In the genomic region with DNA sequence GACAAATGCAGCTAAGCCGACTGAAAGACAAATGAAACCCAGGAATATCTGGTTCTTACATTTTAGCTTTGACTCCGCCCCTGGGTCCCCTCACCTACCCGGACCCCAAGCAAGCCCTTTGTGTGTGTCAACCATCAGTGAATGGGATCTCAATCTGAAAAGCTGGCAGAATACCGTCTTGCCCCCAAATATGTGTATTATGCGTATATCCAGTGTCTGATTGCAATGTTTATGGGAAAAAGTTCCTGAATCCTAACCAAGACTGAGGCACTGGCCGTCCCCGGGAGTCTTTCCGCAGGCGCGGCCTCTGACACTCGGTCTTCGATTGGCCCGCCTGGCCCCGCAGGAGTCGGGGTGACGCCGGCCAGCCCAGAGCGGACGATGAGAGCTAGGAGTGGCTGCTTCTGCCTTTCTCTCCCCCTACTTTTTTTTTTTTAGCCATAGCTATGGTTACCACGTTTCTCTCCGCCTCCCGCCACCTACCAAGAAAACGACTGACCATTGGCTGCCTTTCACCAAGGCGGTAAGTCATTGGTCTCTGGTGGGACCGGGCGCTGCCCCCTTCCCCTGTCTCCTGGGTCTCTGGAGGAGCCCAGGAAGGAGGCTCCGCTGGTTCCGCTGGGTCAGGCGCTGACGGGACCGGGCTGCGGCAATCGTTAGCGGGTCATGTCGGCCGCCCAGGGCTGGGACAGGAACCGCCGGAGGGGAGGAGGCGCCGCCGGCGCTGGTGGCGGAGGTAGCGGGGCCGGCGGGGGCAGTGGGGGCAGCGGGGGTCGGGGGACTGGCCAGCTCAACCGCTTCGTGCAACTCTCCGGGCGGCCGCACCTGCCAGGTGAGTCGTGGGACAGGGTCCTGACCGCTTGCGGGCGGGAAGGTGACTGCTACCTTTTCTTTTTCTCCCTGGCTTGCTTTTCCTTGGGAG, we compare ENCODE assay signal across 8 cellular contexts. TPM values are rescaled to one million over a fixed set of nuclear protein-coding genes. Genes with fewer than 3 reads are reported as not detected.
DNase-seq lines count a peak whose midpoint lies in the region; ATAC-seq and TF ChIP-seq lines count a peak whose summit lies in the region.

A gene with protein sequence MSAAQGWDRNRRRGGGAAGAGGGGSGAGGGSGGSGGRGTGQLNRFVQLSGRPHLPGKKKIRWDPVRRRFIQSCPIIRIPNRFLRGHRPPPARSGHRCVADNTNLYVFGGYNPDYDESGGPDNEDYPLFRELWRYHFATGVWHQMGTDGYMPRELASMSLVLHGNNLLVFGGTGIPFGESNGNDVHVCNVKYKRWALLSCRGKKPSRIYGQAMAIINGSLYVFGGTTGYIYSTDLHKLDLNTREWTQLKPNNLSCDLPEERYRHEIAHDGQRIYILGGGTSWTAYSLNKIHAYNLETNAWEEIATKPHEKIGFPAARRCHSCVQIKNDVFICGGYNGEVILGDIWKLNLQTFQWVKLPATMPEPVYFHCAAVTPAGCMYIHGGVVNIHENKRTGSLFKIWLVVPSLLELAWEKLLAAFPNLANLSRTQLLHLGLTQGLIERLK (plus strand): TSS at position 557 of the 922 bp plus-strand sequence. CDS start 110 bp downstream, at position 667.

- peak; percentile 99 for ATAC-seq in HG02759 (IDR thresholded peaks at IDR 0.05; ENCODE audit: unreplicated experiment)

- 1% methylated on average over 38 to 57 of the region's 57 CpGs for WGBS in ovary, 3 donors
- 0 to 2% methylated on average over 30 of the region's 57 CpGs for WGBS in thyroid gland, 2 donors

- intact Hi-C loops in head of caudate nucleus (cut with DNase I) (loop anchor here (5.0 to 10.0 kb wide), 3 partner anchors 365 to 652 kb away; partner anchors contain the start of gene COPG2), ovary (cut with DNase I) (loop anchor here in 3 of 4 donors (5.0 to 10.0 kb wide), 3 partner anchors 422 to 665 kb away; partner anchors contain the start of genes KLF14 (in 1 of the 3) and MEST (in 1 of the 3)), thyroid gland (cut with DNase I) (loop anchor here (10.0 kb wide), 2 partner anchors 135 to 425 kb away; partner anchors contain the start of genes MEST, SSMEM1 and TMEM209)

- DNase-seq in GM12864 (ENCODE audit: low read depth) = peak; percentile 97
- DNase-seq in NCI-H1417 (lab: John Stamatoyannopoulos, UW) = peak; percentile 99 to 100 (median 99)
- peak; percentile 93 to 98 for DNase-seq in SW 1271 (lab: John Stamatoyannopoulos, UW)
- DNase-seq in activated naive CD8-positive, alpha-beta T cell treated with anti-CD3 and anti-CD28 coated beads, Interleukin-2, amount 50 U/mL, for 16 hours (ENCODE audit: low read depth, low spot score) = peak; percentile 83
- peak; percentile 94 to 99 (median 97) for DNase-seq in head of caudate nucleus
- DNase-seq in ovary = peak; percentile 96 to 99 (median 97)
- peak; percentile 97 to 98 for DNase-seq in thyroid gland

- H3K4me1 ChIP-seq in ovary (ENCODE audit: insufficient read depth) (peaks cover 4% of the 10 kb centered on the region), thyroid gland (peaks cover 19 to 23% of the 10 kb centered on the region in 2 donors)

- H3K4me3 ChIP-seq in GM12864 (ENCODE audit: low read depth, low read length) (peak within 1 kb of the TSS; percentile 86), ovary (peak within 1 kb of the TSS; percentile 84), thyroid gland (replicated peaks in 1 of 3) (peak within 1 kb of the TSS; percentile 1 to 98 (median 88))

- H3K36me3 ChIP-seq in ovary = no peaks in the 10 kb centered on the region
- no peaks in the 10 kb centered on the region for H3K36me3 ChIP-seq in thyroid gland

- no peak for TF ChIP-seq CTCF in GM12864 (IDR thresholded peaks at IDR 0.05; ENCODE audit: low read depth, low read length, missing control alignments)
- peak in 1 of 3 donors; percentile 8 for TF ChIP-seq CTCF in ovary (IDR thresholded peaks at IDR 0.05)
- no peak for TF ChIP-seq CTCF in thyroid gland (IDR thresholded peaks at IDR 0.05)

- H3K9me3 ChIP-seq in ovary (no peaks in the 10 kb centered on the region), thyroid gland (no peaks in the 10 kb centered on the region)

- peak within 1 kb of the TSS in 1 of 2 donors; percentile 73 for H3K27ac ChIP-seq in ovary
- peak within 1 kb of the TSS; percentile 79 to 87 (median 84) for H3K27ac ChIP-seq in thyroid gland

- H3K27me3 ChIP-seq in ovary (no peaks in the 10 kb centered on the region), thyroid gland (no peaks in the 10 kb centered on the region)

- TF ChIP-seq POLR2A in ovary (IDR thresholded peaks at IDR 0.05) (no peak), thyroid gland (IDR thresholded peaks at IDR 0.05) (peak; percentile 54 to 77)

- no peak for TF ChIP-seq EP300 in ovary (IDR thresholded peaks at IDR 0.05)

RNA-seq across cellular contexts. Expression of the gene that starts here (rescaled TPM):
- total RNA-seq in ovary (10 to 100 TPM; 11.3 to 36.4 (median 28.5) TPM), thyroid gland (10 to 100 TPM; 27.4 to 41.6 (median 30.8) TPM)
- polyA plus RNA-seq in ovary = 10 to 100 TPM; 11.8 to 25.0 TPM
